Comparison of ENCODE assay signal across 1 cellular context in the genomic region with DNA sequence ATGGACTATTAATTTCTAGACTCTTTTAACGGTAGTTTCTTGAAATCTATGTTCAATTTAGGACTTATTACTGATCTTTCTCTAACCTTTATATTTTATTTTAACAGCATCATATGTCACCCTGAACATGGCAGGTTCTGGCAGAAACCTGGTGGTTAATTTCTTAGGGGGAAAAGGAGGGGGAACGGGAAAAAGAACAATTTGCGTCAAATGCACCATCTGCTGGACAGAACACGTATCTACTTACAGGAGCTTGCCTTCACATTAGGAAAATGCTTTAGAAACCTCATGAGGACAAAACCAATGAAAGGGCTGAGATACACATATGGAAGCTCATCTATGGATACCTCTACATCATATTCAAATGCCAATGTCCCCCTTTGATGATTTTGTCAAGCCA.
TF ChIP-seq lines count a peak whose summit lies in the region.

No MANE protein-coding gene starts in this region.

TF ChIP-seq in HEK293, 187 proteins besides CTCF, POLR2A, EP300 and RAD21 (continued from another document):
- TF ChIP-seq, protein P1, sequence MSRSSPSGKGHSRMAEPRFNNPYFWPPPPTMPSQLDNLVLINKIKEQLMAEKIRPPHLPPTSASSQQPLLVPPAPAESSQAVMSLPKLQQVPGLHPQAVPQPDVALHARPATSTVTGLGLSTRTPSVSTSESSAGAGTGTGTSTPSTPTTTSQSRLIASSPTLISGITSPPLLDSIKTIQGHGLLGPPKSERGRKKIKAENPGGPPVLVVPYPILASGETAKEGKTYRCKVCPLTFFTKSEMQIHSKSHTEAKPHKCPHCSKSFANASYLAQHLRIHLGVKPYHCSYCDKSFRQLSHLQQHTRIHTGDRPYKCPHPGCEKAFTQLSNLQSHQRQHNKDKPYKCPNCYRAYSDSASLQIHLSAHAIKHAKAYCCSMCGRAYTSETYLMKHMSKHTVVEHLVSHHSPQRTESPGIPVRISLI (tag by site-specific recombination; IDR thresholded peaks at IDR 0.05) = no peak
- no peak for TF ChIP-seq ZBTB7A (tag by site-specific recombination; IDR thresholded peaks at IDR 0.05; ENCODE audit: low read depth)
